ENCODE assay signal across 28 cellular contexts in the genomic region with DNA sequence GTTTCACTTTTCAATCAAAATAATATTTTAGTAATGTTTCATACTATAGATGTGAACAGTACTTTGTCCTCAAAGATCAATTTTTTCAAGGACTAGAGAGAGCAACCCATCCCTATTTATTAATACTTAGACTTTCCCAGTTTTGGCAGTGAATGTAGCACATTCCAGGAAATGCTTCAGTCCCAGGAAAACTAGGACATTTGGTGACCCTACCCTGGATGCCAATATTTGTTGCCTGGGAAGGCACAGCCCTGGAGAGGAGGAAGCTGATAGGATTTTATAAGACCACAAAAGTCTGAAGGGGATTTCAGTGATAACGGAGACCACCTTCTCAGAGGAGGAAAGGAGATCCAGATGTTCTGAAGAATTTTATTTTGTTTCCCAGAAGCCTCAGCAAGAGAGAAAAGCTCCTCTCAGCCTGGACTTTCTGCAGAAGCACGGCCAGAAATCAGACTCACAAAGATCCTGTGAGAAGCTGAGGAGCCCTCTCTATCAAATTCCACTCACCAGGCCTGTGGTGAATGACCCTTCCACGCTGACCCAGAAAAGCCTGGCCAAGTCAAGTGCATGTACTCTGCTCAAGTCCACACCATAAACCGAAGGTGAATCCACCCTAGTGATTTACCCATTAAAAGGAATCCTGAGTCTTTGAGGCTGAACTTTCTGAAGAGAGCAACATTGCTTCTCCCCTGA.
DNase-seq lines count a peak whose midpoint lies in the region; ATAC-seq and TF ChIP-seq lines count a peak whose summit lies in the region.
"Had no signal": no experiment of that assay in that cellular context is flagged by ENCODE, and none has a peak within 500 bp of the region (broad histone marks: within the 10 kb centered on the region; RNA-seq: fewer than 3 reads in every experiment).

No MANE protein-coding gene starts in this region.

- no peaks in the 10 kb centered on the region for H3K4me1 ChIP-seq in breast epithelium
- peaks cover 27% of the 10 kb centered on the region for H3K4me1 ChIP-seq in lower lobe of right lung
- peaks cover 33% of the 10 kb centered on the region for H3K4me1 ChIP-seq in vagina
- H3K4me1 ChIP-seq in CD8-positive, alpha-beta memory T cell (ENCODE audit: insufficient read depth, low read length): no peaks in the 10 kb centered on the region
- H3K4me1 ChIP-seq: sigmoid colon had no signal

- no peak for ATAC-seq in lower lobe of right lung
- ATAC-seq in activated CD8-positive, alpha-beta T cell treated with anti-CD3 and anti-CD28 coated beads, Interleukin-2, amount 10 ng/mL, durations not matched to agents 7 days and 5 days: no peak
- ATAC-seq: HCT116 had no signal

- no peak for DNase-seq in MCF 10A (ENCODE audit: unreplicated experiment)
- DNase-seq in breast epithelium (ENCODE audit: low spot score in 2 of 2): no peak
- DNase-seq in chondrocyte (ENCODE audit: low spot score): no peak
- no peak for DNase-seq in lower lobe of right lung
- peak in 1 of 2 donors; percentile 49 for DNase-seq in vagina (ENCODE audit: extremely low spot score in 2 of 2)
- DNase-seq in activated CD8-positive, alpha-beta T cell treated with anti-CD3 and anti-CD28 coated beads, Interleukin-2, amount 10 ng/mL, durations not matched to agents 7 days and 5 days: no peak
- no peak for DNase-seq in NCI-H146 treated with DMSO at 0.1 percent for 48 hours (lab: John Stamatoyannopoulos, UW; ENCODE audit: unreplicated experiment)
- DNase-seq in CD8-positive, alpha-beta memory T cell: no peak
- DNase-seq: activated CD4-positive, alpha-beta memory T cell treated with anti-CD3 and anti-CD28 coated beads for 36 hours; activated naive CD4-positive, alpha-beta T cell treated with anti-CD3 and anti-CD28 coated beads, Interleukin-2, amount 50 U/mL, for 16 hours; activated T-cell treated with anti-CD3 and anti-CD28 coated beads for 4 hours; amniotic stem cell; Calu3; DMS79; GF-D8; hypothalamus; left cardiac atrium; mesendoderm; NCI-H187; NCI-H2171 treated with DMSO at 0.1 percent for 48 hours; NCI-H510A treated with DMSO at 0.1 percent for 48 hours; RPMI8226; sigmoid colon; stimulated activated CD4-positive, alpha-beta T cell treated with anti-CD3 and anti-CD28 coated beads, Interleukin-4, amount 100 ng/mL, for 4 hours had no signal

- no peak for TF ChIP-seq CTCF in MCF 10A (IDR thresholded peaks at IDR 0.05; ENCODE audit: unreplicated experiment)
- no peak for TF ChIP-seq CTCF in breast epithelium (IDR thresholded peaks at IDR 0.05)
- TF ChIP-seq CTCF in chondrocyte (IDR thresholded peaks at IDR 0.05): no peak
- no peak for TF ChIP-seq CTCF in lower lobe of right lung (IDR thresholded peaks at IDR 0.05)
- TF ChIP-seq CTCF in vagina (IDR thresholded peaks at IDR 0.05): no peak

- H3K4me3 ChIP-seq in breast epithelium (no peak overlapping the region), lower lobe of right lung (no peak overlapping the region), vagina (no peak overlapping the region)
- no peak overlapping the region for H3K4me3 ChIP-seq in CD8-positive, alpha-beta memory T cell (ENCODE audit: low read length)
- H3K4me3 ChIP-seq: sigmoid colon, SK-N-MC had no signal

- POLR2A ChIA-PET in MCF 10A (lab: Yijun Ruan, JAX): interaction anchor here (0.7 to 4.5 kb wide), 6 partner anchors 15 to 383 kb away, joined by 3 to 35 read pairs (median 11); a partner anchor contains a TSS
- POLR2A ChIA-PET in activated CD8-positive, alpha-beta T cell treated with anti-CD3 and anti-CD28 coated beads, Interleukin-2, amount 10 ng/mL, durations not matched to agents 7 days and 5 days (lab: Charles Lee): no interaction called here
- POLR2A ChIA-PET in CD8-positive, alpha-beta memory T cell (lab: Charles Lee): no interaction called here

- H3K27me3 Mint-ChIP-seq in MCF 10A (ENCODE audit: insufficient read depth, unreplicated experiment): no peaks in the 10 kb centered on the region
- H3K27me3 Mint-ChIP-seq in chondrocyte (ENCODE audit: low read depth): no peaks in the 10 kb centered on the region
- no peaks in the 10 kb centered on the region for H3K27me3 Mint-ChIP-seq in activated CD8-positive, alpha-beta T cell treated with anti-CD3 and anti-CD28 coated beads, Interleukin-2, amount 10 ng/mL, durations not matched to agents 7 days and 5 days (ENCODE audit: low read depth)
- H3K27me3 Mint-ChIP-seq in CD8-positive, alpha-beta memory T cell: peaks cover 13 to 16% of the 10 kb centered on the region in 2 donors
- H3K27me3 Mint-ChIP-seq: activated CD4-positive, alpha-beta memory T cell treated with anti-CD3 and anti-CD28 coated beads for 36 hours had no signal

- TF ChIP-seq POLR2A in breast epithelium (IDR thresholded peaks at IDR 0.05): no peak
- no peak for TF ChIP-seq POLR2A in vagina (IDR thresholded peaks at IDR 0.05)

- H3K4me3 Mint-ChIP-seq in MCF 10A (ENCODE audit: unreplicated experiment) (no peak overlapping the region), chondrocyte (ENCODE audit: unreplicated experiment) (no peak overlapping the region)
- no peak overlapping the region for H3K4me3 Mint-ChIP-seq in activated CD8-positive, alpha-beta T cell treated with anti-CD3 and anti-CD28 coated beads, Interleukin-2, amount 10 ng/mL, durations not matched to agents 7 days and 5 days
- no peak overlapping the region for H3K4me3 Mint-ChIP-seq in CD8-positive, alpha-beta memory T cell
- H3K4me3 Mint-ChIP-seq: activated CD4-positive, alpha-beta memory T cell treated with anti-CD3 and anti-CD28 coated beads for 36 hours had no signal

- no TSS peak for BruUV-seq in MCF 10A (replicated peaks; lab: Mats Ljungman, UMichigan)

- H3K27ac ChIP-seq in breast epithelium: peak overlapping the region in 1 of 2 donors; percentile 59
- peak overlapping the region; percentile 34 for H3K27ac ChIP-seq in lower lobe of right lung
- H3K27ac ChIP-seq in vagina: peak overlapping the region; percentile 30
- no peak overlapping the region for H3K27ac ChIP-seq in CD8-positive, alpha-beta memory T cell (ENCODE audit: low read depth, low read length)
- H3K27ac ChIP-seq: epithelial cell of prostate, sigmoid colon, SK-N-MC had no signal

- H3K9me3 ChIP-seq in breast epithelium: no peaks in the 10 kb centered on the region
- no peaks in the 10 kb centered on the region for H3K9me3 ChIP-seq in lower lobe of right lung
- H3K9me3 ChIP-seq in vagina: no peaks in the 10 kb centered on the region
- H3K9me3 ChIP-seq in CD8-positive, alpha-beta memory T cell (ENCODE audit: low read length): no peaks in the 10 kb centered on the region
- H3K9me3 ChIP-seq: sigmoid colon had no signal

- CTCF ChIA-PET in MCF 10A (lab: Yijun Ruan, JAX): interaction anchor here (0.5 to 1.1 kb wide), 5 partner anchors 54 to 499 kb away, joined by 3 to 4 read pairs (median 3); no protein-coding TSS in a partner anchor
- CTCF ChIA-PET in activated CD8-positive, alpha-beta T cell treated with anti-CD3 and anti-CD28 coated beads, Interleukin-2, amount 10 ng/mL, durations not matched to agents 7 days and 5 days (lab: Charles Lee): no interaction called here
- CTCF ChIA-PET in CD8-positive, alpha-beta memory T cell (lab: Charles Lee): no interaction called here

- peak overlapping the region; percentile 9 for H3K27ac Mint-ChIP-seq in MCF 10A (ENCODE audit: low read depth, unreplicated experiment)
- H3K27ac Mint-ChIP-seq in chondrocyte (ENCODE audit: unreplicated experiment): peak overlapping the region; percentile 72
- no peak overlapping the region for H3K27ac Mint-ChIP-seq in activated CD8-positive, alpha-beta T cell treated with anti-CD3 and anti-CD28 coated beads, Interleukin-2, amount 10 ng/mL, durations not matched to agents 7 days and 5 days
- no peak overlapping the region for H3K27ac Mint-ChIP-seq in CD8-positive, alpha-beta memory T cell
- H3K27ac Mint-ChIP-seq: activated CD4-positive, alpha-beta memory T cell treated with anti-CD3 and anti-CD28 coated beads for 36 hours; activated T-helper 2 cell treated with anti-CD3 and anti-CD28 coated beads, Interferon-gamma antibody, Interleukin-2, Interleukin-4, amounts not matched to agents 10 μg/mL and 5 μg/mL and 100 μg/mL, durations not matched to agents 14 hours and 24 hours and 36 hours had no signal

- intact Hi-C loops in MCF 10A (cut with micrococcal nuclease) (no loop called here), breast epithelium (cut with DNase I; ENCODE audit: low total_unique reads) (no loop called here), lower lobe of right lung (cut with DNase I) (no loop called here), vagina (cut with DNase I) (no loop called here)

- no peaks in the 10 kb centered on the region for H3K9me3 Mint-ChIP-seq in MCF 10A (ENCODE audit: unreplicated experiment)
- no peaks in the 10 kb centered on the region for H3K9me3 Mint-ChIP-seq in chondrocyte (ENCODE audit: low read depth)
- no peaks in the 10 kb centered on the region for H3K9me3 Mint-ChIP-seq in activated CD8-positive, alpha-beta T cell treated with anti-CD3 and anti-CD28 coated beads, Interleukin-2, amount 10 ng/mL, durations not matched to agents 7 days and 5 days (ENCODE audit: insufficient read depth)
- H3K9me3 Mint-ChIP-seq in CD8-positive, alpha-beta memory T cell: no peaks in the 10 kb centered on the region
- H3K9me3 Mint-ChIP-seq: activated CD4-positive, alpha-beta memory T cell treated with anti-CD3 and anti-CD28 coated beads for 36 hours; activated T-helper 2 cell treated with anti-CD3 and anti-CD28 coated beads, Interferon-gamma antibody, Interleukin-2, Interleukin-4, amounts not matched to agents 10 μg/mL and 5 μg/mL and 100 μg/mL, durations not matched to agents 14 hours and 24 hours and 36 hours had no signal

- no peaks in the 10 kb centered on the region for H3K27me3 ChIP-seq in breast epithelium
- no peaks in the 10 kb centered on the region for H3K27me3 ChIP-seq in lower lobe of right lung (ENCODE audit: low read depth)
- H3K27me3 ChIP-seq in vagina: no peaks in the 10 kb centered on the region
- H3K27me3 ChIP-seq in CD8-positive, alpha-beta memory T cell (ENCODE audit: insufficient read depth, low read length, poor library complexity, severe bottlenecking): no peaks in the 10 kb centered on the region
- H3K27me3 ChIP-seq: sigmoid colon had no signal

- H3K4me1 Mint-ChIP-seq in MCF 10A (ENCODE audit: insufficient read depth, unreplicated experiment) (peaks cover 27% of the 10 kb centered on the region), chondrocyte (ENCODE audit: low read depth) (peaks cover 30% of the 10 kb centered on the region)
- H3K4me1 Mint-ChIP-seq in activated CD8-positive, alpha-beta T cell treated with anti-CD3 and anti-CD28 coated beads, Interleukin-2, amount 10 ng/mL, durations not matched to agents 7 days and 5 days (ENCODE audit: low read depth): no peaks in the 10 kb centered on the region
- no peaks in the 10 kb centered on the region for H3K4me1 Mint-ChIP-seq in CD8-positive, alpha-beta memory T cell

- H3K36me3 Mint-ChIP-seq in MCF 10A (ENCODE audit: insufficient read depth, unreplicated experiment): no peaks in the 10 kb centered on the region
- H3K36me3 Mint-ChIP-seq in chondrocyte (ENCODE audit: low read depth): no peaks in the 10 kb centered on the region
- H3K36me3 Mint-ChIP-seq in activated CD8-positive, alpha-beta T cell treated with anti-CD3 and anti-CD28 coated beads, Interleukin-2, amount 10 ng/mL, durations not matched to agents 7 days and 5 days (ENCODE audit: low read depth): no peaks in the 10 kb centered on the region
- H3K36me3 Mint-ChIP-seq in CD8-positive, alpha-beta memory T cell: no peaks in the 10 kb centered on the region
- H3K36me3 Mint-ChIP-seq: activated CD4-positive, alpha-beta memory T cell treated with anti-CD3 and anti-CD28 coated beads for 36 hours had no signal

- no peaks in the 10 kb centered on the region for H3K36me3 ChIP-seq in breast epithelium
- no peaks in the 10 kb centered on the region for H3K36me3 ChIP-seq in lower lobe of right lung
- H3K36me3 ChIP-seq in vagina: no peaks in the 10 kb centered on the region
- H3K36me3 ChIP-seq in CD8-positive, alpha-beta memory T cell (ENCODE audit: insufficient read depth, low read length): no peaks in the 10 kb centered on the region
- H3K36me3 ChIP-seq: sigmoid colon had no signal

Comparison
In these comparisons a context has a peak if more than half of its experiments do, and no peak if none do; other contexts are left out.
1. H3K27ac Mint-ChIP-seq: peak in MCF 10A (single experiment) and chondrocyte (single experiment); none in activated CD8-positive, alpha-beta T cell treated with anti-CD3 and anti-CD28 coated beads, Interleukin-2, amount 10 ng/mL, durations not matched to agents 7 days and 5 days (single experiment) and CD8-positive, alpha-beta memory T cell (0 of 8).